In genomic region chr11:129945377-129945776, GRCh38 we compare ENCODE assay signal across 1 cellular context.
TF ChIP-seq lines count a peak whose summit lies in the region.

No MANE protein-coding gene starts in this region.

TF ChIP-seq in K562, 482 proteins besides CTCF, POLR2A, EP300 and RAD21 (continued from another document and continues in another):
- TF ChIP-seq, protein P1, sequence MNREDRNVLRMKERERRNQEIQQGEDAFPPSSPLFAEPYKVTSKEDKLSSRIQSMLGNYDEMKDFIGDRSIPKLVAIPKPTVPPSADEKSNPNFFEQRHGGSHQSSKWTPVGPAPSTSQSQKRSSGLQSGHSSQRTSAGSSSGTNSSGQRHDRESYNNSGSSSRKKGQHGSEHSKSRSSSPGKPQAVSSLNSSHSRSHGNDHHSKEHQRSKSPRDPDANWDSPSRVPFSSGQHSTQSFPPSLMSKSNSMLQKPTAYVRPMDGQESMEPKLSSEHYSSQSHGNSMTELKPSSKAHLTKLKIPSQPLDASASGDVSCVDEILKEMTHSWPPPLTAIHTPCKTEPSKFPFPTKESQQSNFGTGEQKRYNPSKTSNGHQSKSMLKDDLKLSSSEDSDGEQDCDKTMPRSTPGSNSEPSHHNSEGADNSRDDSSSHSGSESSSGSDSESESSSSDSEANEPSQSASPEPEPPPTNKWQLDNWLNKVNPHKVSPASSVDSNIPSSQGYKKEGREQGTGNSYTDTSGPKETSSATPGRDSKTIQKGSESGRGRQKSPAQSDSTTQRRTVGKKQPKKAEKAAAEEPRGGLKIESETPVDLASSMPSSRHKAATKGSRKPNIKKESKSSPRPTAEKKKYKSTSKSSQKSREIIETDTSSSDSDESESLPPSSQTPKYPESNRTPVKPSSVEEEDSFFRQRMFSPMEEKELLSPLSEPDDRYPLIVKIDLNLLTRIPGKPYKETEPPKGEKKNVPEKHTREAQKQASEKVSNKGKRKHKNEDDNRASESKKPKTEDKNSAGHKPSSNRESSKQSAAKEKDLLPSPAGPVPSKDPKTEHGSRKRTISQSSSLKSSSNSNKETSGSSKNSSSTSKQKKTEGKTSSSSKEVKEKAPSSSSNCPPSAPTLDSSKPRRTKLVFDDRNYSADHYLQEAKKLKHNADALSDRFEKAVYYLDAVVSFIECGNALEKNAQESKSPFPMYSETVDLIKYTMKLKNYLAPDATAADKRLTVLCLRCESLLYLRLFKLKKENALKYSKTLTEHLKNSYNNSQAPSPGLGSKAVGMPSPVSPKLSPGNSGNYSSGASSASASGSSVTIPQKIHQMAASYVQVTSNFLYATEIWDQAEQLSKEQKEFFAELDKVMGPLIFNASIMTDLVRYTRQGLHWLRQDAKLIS (CRISPR knock-in tag; IDR thresholded peaks at IDR 0.05), result no peak
- TF ChIP-seq SMARCA4 (IDR thresholded peaks at IDR 0.05) (peak; percentile 68), NCOA1 (IDR thresholded peaks at IDR 0.05; ENCODE audit: low read depth) (no peak), GMEB1 (CRISPR knock-in tag; IDR thresholded peaks at IDR 0.05) (no peak), POLR2AphosphoS2 (IDR thresholded peaks at IDR 0.05; ENCODE audit: low read length) (no peak), DDX20 (tag; IDR thresholded peaks at IDR 0.05; ENCODE audit: low read depth) (no peak), MAFF (IDR thresholded peaks at IDR 0.05; ENCODE audit: low read length) (peak; percentile 24; the same call in 1 of the 2 replicates), SAP30 (IDR thresholded peaks at IDR 0.05; ENCODE audit: borderline replicate concordance, insufficient read depth, low read depth, low read length, poor library complexity, severe bottlenecking) (no peak), CBX2 (IDR thresholded peaks at IDR 0.05; ENCODE audit: insufficient read depth, low read length, poor library complexity, severe bottlenecking) (no peak), MECOM (CRISPR knock-in tag; IDR thresholded peaks at IDR 0.05) (no peak), ZNF184 (CRISPR knock-in tag; IDR thresholded peaks at IDR 0.05) (no peak), ZNF121 (CRISPR knock-in tag; conservative IDR thresholded peaks at IDR 0.05) (no peak), HDAC1 (IDR thresholded peaks at IDR 0.05) (0 out of 4 replicates have a peak, but pooled peaks of 1 of the 2 experiments have one; percentile 38), STAT5A (IDR thresholded peaks at IDR 0.05; ENCODE audit: borderline replicate concordance, low read length) (no peak), ESRRA (IDR thresholded peaks at IDR 0.05; ENCODE audit: borderline replicate concordance, low read depth) (no peak), SMAD2 (IDR thresholded peaks at IDR 0.05; ENCODE audit: low read depth, low read length) (no peak), ZNF316 (IDR thresholded peaks at IDR 0.05) (peak; percentile 66), MAFK (IDR thresholded peaks at IDR 0.05; ENCODE audit: low read length) (0 out of 2 replicates have a peak, but pooled peaks have one; percentile 21), ZBTB7A (IDR thresholded peaks at IDR 0.05; ENCODE audit: borderline replicate concordance, control insufficient read depth, low read depth, low read length) (no peak), CEBPB (tag; IDR thresholded peaks at IDR 0.05) (0 out of 2 replicates have a peak, but pooled peaks have one; percentile 10), HMGXB4 (CRISPR knock-in tag; IDR thresholded peaks at IDR 0.05) (no peak), PPARD (CRISPR knock-in tag; IDR thresholded peaks at IDR 0.05) (no peak), NRF1 (conservative IDR thresholded peaks at IDR 0.05 in 1 of 2, IDR thresholded peaks at IDR 0.05 in 1 of 2) (no peak), MAFG (tag; conservative IDR thresholded peaks at IDR 0.05) (peak; percentile 58), JUND (IDR thresholded peaks at IDR 0.05; ENCODE audit: borderline replicate concordance, low read depth, low read length) (peak; percentile 59), JUND (tag; IDR thresholded peaks at IDR 0.05; ENCODE audit: borderline replicate concordance, low read depth, low read length) (peak; percentile 56; the same call in 1 of the 3 replicates), ASH1L (IDR thresholded peaks at IDR 0.05; ENCODE audit: borderline replicate concordance, low read depth, partially characterized antibody) (no peak), CBX3 (IDR thresholded peaks at IDR 0.05; ENCODE audit: borderline replicate concordance in 1 of 2, low read length in 2 of 2) (0 out of 3 replicates have a peak, but pooled peaks of 1 of the 2 experiments have one; percentile 16), MEF2A (IDR thresholded peaks at IDR 0.05; ENCODE audit: control insufficient read depth, low read depth, low read length) (peak; percentile 20; the same call in 1 of the 2 replicates), ID3 (CRISPR knock-in tag; IDR thresholded peaks at IDR 0.05) (no peak), ID3 (tag; IDR thresholded peaks at IDR 0.05) (no peak), PHB (CRISPR knock-in tag; IDR thresholded peaks at IDR 0.05) (no peak), CBFA2T2 (conservative IDR thresholded peaks at IDR 0.05) (peak; percentile 44), ETV5 (CRISPR knock-in tag; IDR thresholded peaks at IDR 0.05; ENCODE audit: low read depth) (no peak), L3MBTL2 (IDR thresholded peaks at IDR 0.05) (no peak), ARID1B (IDR thresholded peaks at IDR 0.05) (peak; percentile 83), EP400 (IDR thresholded peaks at IDR 0.05) (no peak), TRIM25 (IDR thresholded peaks at IDR 0.05; ENCODE audit: borderline replicate concordance) (no peak), SMARCB1 (IDR thresholded peaks at IDR 0.05; ENCODE audit: insufficient read length, low read depth) (no peak), KDM1A (IDR thresholded peaks at IDR 0.05) (peak; percentile 70 to 71)
- TF ChIP-seq, protein P2, sequence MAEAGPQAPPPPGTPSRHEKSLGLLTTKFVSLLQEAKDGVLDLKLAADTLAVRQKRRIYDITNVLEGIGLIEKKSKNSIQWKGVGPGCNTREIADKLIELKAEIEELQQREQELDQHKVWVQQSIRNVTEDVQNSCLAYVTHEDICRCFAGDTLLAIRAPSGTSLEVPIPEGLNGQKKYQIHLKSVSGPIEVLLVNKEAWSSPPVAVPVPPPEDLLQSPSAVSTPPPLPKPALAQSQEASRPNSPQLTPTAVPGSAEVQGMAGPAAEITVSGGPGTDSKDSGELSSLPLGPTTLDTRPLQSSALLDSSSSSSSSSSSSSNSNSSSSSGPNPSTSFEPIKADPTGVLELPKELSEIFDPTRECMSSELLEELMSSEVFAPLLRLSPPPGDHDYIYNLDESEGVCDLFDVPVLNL (CRISPR knock-in tag; IDR thresholded peaks at IDR 0.05; ENCODE audit: low read depth), result no peak
- TF ChIP-seq, protein P3, sequence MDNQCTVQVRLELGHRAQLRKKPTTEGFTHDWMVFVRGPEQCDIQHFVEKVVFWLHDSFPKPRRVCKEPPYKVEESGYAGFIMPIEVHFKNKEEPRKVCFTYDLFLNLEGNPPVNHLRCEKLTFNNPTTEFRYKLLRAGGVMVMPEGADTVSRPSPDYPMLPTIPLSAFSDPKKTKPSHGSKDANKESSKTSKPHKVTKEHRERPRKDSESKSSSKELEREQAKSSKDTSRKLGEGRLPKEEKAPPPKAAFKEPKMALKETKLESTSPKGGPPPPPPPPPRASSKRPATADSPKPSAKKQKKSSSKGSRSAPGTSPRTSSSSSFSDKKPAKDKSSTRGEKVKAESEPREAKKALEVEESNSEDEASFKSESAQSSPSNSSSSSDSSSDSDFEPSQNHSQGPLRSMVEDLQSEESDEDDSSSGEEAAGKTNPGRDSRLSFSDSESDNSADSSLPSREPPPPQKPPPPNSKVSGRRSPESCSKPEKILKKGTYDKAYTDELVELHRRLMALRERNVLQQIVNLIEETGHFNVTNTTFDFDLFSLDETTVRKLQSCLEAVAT (IDR thresholded peaks at IDR 0.05), result no peak
- TF ChIP-seq, protein P4, sequence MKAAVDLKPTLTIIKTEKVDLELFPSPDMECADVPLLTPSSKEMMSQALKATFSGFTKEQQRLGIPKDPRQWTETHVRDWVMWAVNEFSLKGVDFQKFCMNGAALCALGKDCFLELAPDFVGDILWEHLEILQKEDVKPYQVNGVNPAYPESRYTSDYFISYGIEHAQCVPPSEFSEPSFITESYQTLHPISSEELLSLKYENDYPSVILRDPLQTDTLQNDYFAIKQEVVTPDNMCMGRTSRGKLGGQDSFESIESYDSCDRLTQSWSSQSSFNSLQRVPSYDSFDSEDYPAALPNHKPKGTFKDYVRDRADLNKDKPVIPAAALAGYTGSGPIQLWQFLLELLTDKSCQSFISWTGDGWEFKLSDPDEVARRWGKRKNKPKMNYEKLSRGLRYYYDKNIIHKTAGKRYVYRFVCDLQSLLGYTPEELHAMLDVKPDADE (conservative IDR thresholded peaks at IDR 0.05; ENCODE audit: control insufficient read depth, low read depth, low read length), result no peak
- TF ChIP-seq, protein P5, sequence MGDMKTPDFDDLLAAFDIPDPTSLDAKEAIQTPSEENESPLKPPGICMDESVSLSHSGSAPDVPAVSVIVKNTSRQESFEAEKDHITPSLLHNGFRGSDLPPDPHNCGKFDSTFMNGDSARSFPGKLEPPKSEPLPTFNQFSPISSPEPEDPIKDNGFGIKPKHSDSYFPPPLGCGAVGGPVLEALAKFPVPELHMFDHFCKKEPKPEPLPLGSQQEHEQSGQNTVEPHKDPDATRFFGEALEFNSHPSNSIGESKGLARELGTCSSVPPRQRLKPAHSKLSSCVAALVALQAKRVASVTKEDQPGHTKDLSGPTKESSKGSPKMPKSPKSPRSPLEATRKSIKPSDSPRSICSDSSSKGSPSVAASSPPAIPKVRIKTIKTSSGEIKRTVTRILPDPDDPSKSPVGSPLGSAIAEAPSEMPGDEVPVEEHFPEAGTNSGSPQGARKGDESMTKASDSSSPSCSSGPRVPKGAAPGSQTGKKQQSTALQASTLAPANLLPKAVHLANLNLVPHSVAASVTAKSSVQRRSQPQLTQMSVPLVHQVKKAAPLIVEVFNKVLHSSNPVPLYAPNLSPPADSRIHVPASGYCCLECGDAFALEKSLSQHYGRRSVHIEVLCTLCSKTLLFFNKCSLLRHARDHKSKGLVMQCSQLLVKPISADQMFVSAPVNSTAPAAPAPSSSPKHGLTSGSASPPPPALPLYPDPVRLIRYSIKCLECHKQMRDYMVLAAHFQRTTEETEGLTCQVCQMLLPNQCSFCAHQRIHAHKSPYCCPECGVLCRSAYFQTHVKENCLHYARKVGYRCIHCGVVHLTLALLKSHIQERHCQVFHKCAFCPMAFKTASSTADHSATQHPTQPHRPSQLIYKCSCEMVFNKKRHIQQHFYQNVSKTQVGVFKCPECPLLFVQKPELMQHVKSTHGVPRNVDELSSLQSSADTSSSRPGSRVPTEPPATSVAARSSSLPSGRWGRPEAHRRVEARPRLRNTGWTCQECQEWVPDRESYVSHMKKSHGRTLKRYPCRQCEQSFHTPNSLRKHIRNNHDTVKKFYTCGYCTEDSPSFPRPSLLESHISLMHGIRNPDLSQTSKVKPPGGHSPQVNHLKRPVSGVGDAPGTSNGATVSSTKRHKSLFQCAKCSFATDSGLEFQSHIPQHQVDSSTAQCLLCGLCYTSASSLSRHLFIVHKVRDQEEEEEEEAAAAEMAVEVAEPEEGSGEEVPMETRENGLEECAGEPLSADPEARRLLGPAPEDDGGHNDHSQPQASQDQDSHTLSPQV (IDR thresholded peaks at IDR 0.05), result no peak
- TF ChIP-seq, protein P6, sequence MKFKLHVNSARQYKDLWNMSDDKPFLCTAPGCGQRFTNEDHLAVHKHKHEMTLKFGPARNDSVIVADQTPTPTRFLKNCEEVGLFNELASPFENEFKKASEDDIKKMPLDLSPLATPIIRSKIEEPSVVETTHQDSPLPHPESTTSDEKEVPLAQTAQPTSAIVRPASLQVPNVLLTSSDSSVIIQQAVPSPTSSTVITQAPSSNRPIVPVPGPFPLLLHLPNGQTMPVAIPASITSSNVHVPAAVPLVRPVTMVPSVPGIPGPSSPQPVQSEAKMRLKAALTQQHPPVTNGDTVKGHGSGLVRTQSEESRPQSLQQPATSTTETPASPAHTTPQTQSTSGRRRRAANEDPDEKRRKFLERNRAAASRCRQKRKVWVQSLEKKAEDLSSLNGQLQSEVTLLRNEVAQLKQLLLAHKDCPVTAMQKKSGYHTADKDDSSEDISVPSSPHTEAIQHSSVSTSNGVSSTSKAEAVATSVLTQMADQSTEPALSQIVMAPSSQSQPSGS (CRISPR knock-in tag; IDR thresholded peaks at IDR 0.05), result no peak
